ENCODE assay signal across 30 cellular contexts in genomic region chr1:100005424-100005823, GRCh38.
"Had no signal": no experiment of that assay in that cellular context is flagged by ENCODE, and none has a peak within 500 bp of the region (broad histone marks: within the 10 kb centered on the region; RNA-seq: fewer than 3 reads in every experiment).

No MANE protein-coding gene starts in this region.

- H3K4me3 ChIP-seq: body of pancreas, colonic mucosa, dorsolateral prefrontal cortex, esophagus squamous epithelium had no signal

- H3K27ac ChIP-seq: body of pancreas, colonic mucosa, dorsolateral prefrontal cortex, epithelial cell of prostate, esophagus squamous epithelium, WERI-Rb-1 had no signal

- ATAC-seq: activated CD4-positive, CD25-positive, alpha-beta regulatory T cell treated with anti-CD3 and anti-CD28 coated beads, Interleukin-2, amount 50 U/mL, for 24 hours; activated CD8-positive, alpha-beta T cell treated with anti-CD3 and anti-CD28 coated beads for 36 hours; activated T-cell treated with anti-CD3 and anti-CD28 coated beads, Interleukin-2, amount 50 U/mL, for 4 hours; activated T-helper 17 cell treated with anti-CD3 and anti-CD28 coated beads, Interleukin-2, amount 50 U/mL, for 72 hours; body of pancreas; T-helper 17 cell had no signal

- FAIRE-seq: endothelial cell of umbilical vein had no signal

- H3K36me3 ChIP-seq: colonic mucosa had no signal

- H3K4me1 ChIP-seq: body of pancreas, colonic mucosa, esophagus squamous epithelium had no signal

- H3K9me3 ChIP-seq: body of pancreas, colonic mucosa, esophagus squamous epithelium had no signal

- DNase-seq: activated B cell treated with CpG ODN at 0.5 μM for 24 hours; activated CD4-positive, alpha-beta T cell treated with anti-CD3 and anti-CD28 coated beads for 48 hours; activated CD4-positive, alpha-beta T cell treated with anti-CD3 and anti-CD28 coated beads, Interleukin-2, amount 50 U/mL, for 1 hour; activated CD4-positive, alpha-beta T cell treated with anti-CD3 and anti-CD28 coated beads, Interleukin-2, amount 50 U/mL, for 48 hours; activated CD8-positive, alpha-beta memory T cell treated with anti-CD3 and anti-CD28 coated beads for 24 hours; activated CD8-positive, alpha-beta T cell treated with anti-CD3 and anti-CD28 coated beads for 36 hours; activated effector memory CD4-positive, alpha-beta T cell treated with Interleukin-2 at 50 U/mL for 16 hours; activated gamma-delta T cell treated with Interleukin-2 at 50 U/mL for 16 hours; activated naive CD4-positive, alpha-beta T cell treated with anti-CD3 and anti-CD28 coated beads, Interleukin-2, amount 50 U/mL, for 16 hours; activated naive CD4-positive, alpha-beta T cell treated with Interleukin-2 at 50 U/mL for 16 hours; activated T-cell treated with anti-CD3 and anti-CD28 coated beads, Interleukin-2, amount 50 U/mL, for 4 hours; amniotic stem cell; aorta; body of pancreas; caudate nucleus; colonic mucosa; dorsolateral prefrontal cortex; effector memory CD4-positive, alpha-beta T cell; endodermal cell; esophagus squamous epithelium; foreskin melanocyte; head of caudate nucleus; hippocampal formation; T-helper 17 cell; T1000; WERI-Rb-1 had no signal
